ENCODE assay signal across 1 cellular context in genomic region chr3:73774645-73775044, GRCh38.
TF ChIP-seq lines count a peak whose summit lies in the region.

No MANE protein-coding gene starts in this region.

TF ChIP-seq in SK-N-SH, 30 proteins besides CTCF, POLR2A, EP300 and RAD21 (continued from another document):
- TF ChIP-seq REST (IDR thresholded peaks at IDR 0.05; ENCODE audit: low read depth, low read length) (no peak), JUND (IDR thresholded peaks at IDR 0.05) (no peak), RFX5 (IDR thresholded peaks at IDR 0.05; ENCODE audit: low read length) (no peak), USF2 (IDR thresholded peaks at IDR 0.05; ENCODE audit: borderline replicate concordance, low read depth, low read length) (no peak), YY1 (IDR thresholded peaks at IDR 0.05; ENCODE audit: low read depth) (no peak), GATA2 (CRISPR knock-in tag; IDR thresholded peaks at IDR 0.05) (no peak), NFIC (IDR thresholded peaks at IDR 0.05; ENCODE audit: borderline replicate concordance) (no peak), EZH2phosphoT487 (IDR thresholded peaks at IDR 0.05; ENCODE audit: borderline replicate concordance, low read depth) (no peak)
